11 cellular contexts compared by ENCODE assay signal in the genomic region with DNA sequence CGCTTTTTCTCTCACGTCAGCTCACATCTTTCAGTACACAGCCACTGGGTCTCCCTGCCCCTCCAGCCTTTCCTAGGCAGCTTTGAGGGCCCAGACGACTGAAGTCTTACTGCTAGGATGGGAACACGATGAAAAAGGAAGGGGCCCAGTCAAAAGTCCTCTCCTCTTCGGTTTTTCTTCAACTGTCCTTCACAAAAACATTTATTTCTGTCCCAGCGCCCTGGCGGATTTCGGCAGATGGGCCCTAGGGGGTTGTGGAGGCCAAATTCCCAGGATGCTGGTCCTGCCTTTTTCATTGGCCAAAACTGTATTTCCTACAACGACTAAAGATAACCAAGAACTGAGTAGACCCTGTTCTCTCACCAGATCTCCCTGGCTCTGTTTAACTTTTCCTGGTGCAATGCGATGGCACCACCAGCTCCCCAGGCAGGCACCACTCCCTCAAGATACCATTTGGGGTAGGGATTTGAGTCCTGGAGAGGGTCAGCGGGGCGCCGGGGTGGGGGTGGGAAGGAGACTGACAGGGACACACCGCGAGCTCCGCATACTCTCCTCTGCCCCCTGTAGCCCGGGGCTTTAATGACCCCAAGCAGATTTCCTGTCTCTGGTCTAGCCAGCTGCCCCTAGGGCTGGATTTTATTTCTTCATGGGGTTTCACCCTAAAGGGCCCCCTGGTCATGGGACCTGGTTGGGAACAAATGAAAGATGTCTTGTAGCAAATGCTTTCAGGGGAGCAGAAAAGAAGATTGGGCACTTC. TPM values are rescaled to one million over a fixed set of nuclear protein-coding genes. Genes with fewer than 3 reads are reported as not detected.
DNase-seq lines count a peak whose midpoint lies in the region; ATAC-seq and TF ChIP-seq lines count a peak whose summit lies in the region.
"Had no signal": no experiment of that assay in that cellular context is flagged by ENCODE, and none has a peak within 500 bp of the region (broad histone marks: within the 10 kb centered on the region; RNA-seq: fewer than 3 reads in every experiment).

No MANE protein-coding gene starts in this region.

- H3K4me1 Mint-ChIP-seq in activated CD8-positive, alpha-beta T cell treated with anti-CD3 and anti-CD28 coated beads for 36 hours (ENCODE audit: low read depth) = peaks cover 14% of the 10 kb centered on the region

- in situ Hi-C loops in GM13976 (cut with MboI; ENCODE audit: low sequenced_read_pairs, unreplicated experiment) = no loop called here

- H3K79me2 ChIP-seq in smooth muscle cell (ENCODE audit: low read depth) = no peaks in the 10 kb centered on the region

- no peaks in the 10 kb centered on the region for H4K20me1 ChIP-seq in smooth muscle cell (ENCODE audit: low read depth)

- H3K4me1 ChIP-seq in heart right ventricle = peaks cover 0 to 45% (median 35%) of the 10 kb centered on the region in 9 donors
- H3K4me1 ChIP-seq in smooth muscle cell (ENCODE audit: low read depth) = peaks cover 25% of the 10 kb centered on the region

- H3K27me3 Mint-ChIP-seq in activated CD8-positive, alpha-beta T cell treated with anti-CD3 and anti-CD28 coated beads for 36 hours = peaks cover 78% of the 10 kb centered on the region

- peak overlapping the region; percentile 44 for H3K4me3 Mint-ChIP-seq in activated CD8-positive, alpha-beta T cell treated with anti-CD3 and anti-CD28 coated beads for 36 hours

- H3K27ac Mint-ChIP-seq in activated CD8-positive, alpha-beta T cell treated with anti-CD3 and anti-CD28 coated beads for 36 hours = no peak overlapping the region

- CTCF ChIA-PET in activated CD8-positive, alpha-beta T cell treated with anti-CD3 and anti-CD28 coated beads for 36 hours (lab: Charles Lee) = interaction anchor here (0.8 to 2.3 kb wide), 5 partner anchors 12 to 522 kb away, joined by 3 to 10 read pairs (median 4); no protein-coding TSS in a partner anchor

- peak overlapping the region; percentile 89 for H3K4me2 ChIP-seq in smooth muscle cell

- H3K4me3 ChIP-seq in heart right ventricle (peak overlapping the region in 9 of 10 donors; percentile 2 to 50 (median 30)), smooth muscle cell (peak overlapping the region; percentile 49)

- no peaks in the 10 kb centered on the region for H3K36me3 ChIP-seq in heart right ventricle
- H3K36me3 ChIP-seq in smooth muscle cell (ENCODE audit: low read depth) = no peaks in the 10 kb centered on the region

- no peak for ATAC-seq in activated CD8-positive, alpha-beta T cell treated with anti-CD3 and anti-CD28 coated beads for 36 hours
- ATAC-seq in heart right ventricle (peak in 3 of 8 donors; percentile 24 to 38 (median 27)), HG03565 (IDR thresholded peaks at IDR 0.05; ENCODE audit: unreplicated experiment) (no peak), HG03460 (IDR thresholded peaks at IDR 0.05; ENCODE audit: unreplicated experiment) (no peak)

- DNase-seq in GM13976 (ENCODE audit: low spot score) = peak; percentile 32
- no peak for DNase-seq in activated CD8-positive, alpha-beta T cell treated with anti-CD3 and anti-CD28 coated beads for 36 hours
- no peak for DNase-seq in heart right ventricle
- DNase-seq in smooth muscle cell (lab: John Stamatoyannopoulos, UW; ENCODE audit: unreplicated experiment) = no peak
- no peak for DNase-seq in HK-2 (ENCODE audit: unreplicated experiment)
- no peak for DNase-seq in ecto neural progenitor cell (ENCODE audit: low spot score)

- H3F3A ChIP-seq in smooth muscle cell (ENCODE audit: low read depth) = no peaks in the 10 kb centered on the region

- intact Hi-C loops in activated CD8-positive, alpha-beta T cell treated with anti-CD3 and anti-CD28 coated beads for 36 hours (cut with micrococcal nuclease) = loop anchor here (5.0 kb wide), 1 partner anchor 70 kb away; no protein-coding TSS in a partner anchor
- intact Hi-C loops in heart right ventricle (cut with DNase I) = no loop called here

- H2AFZ ChIP-seq in smooth muscle cell (ENCODE audit: low read depth) = peak overlapping the region; percentile 79

- no peaks in the 10 kb centered on the region for H3K36me3 Mint-ChIP-seq in activated CD8-positive, alpha-beta T cell treated with anti-CD3 and anti-CD28 coated beads for 36 hours (ENCODE audit: low read depth)

- H3K9ac ChIP-seq in smooth muscle cell (ENCODE audit: low read depth) = no peak overlapping the region

- no peaks in the 10 kb centered on the region for H3K9me3 Mint-ChIP-seq in activated CD8-positive, alpha-beta T cell treated with anti-CD3 and anti-CD28 coated beads for 36 hours

- H3K9me3 ChIP-seq in heart right ventricle (no peaks in the 10 kb centered on the region), smooth muscle cell (replicated peaks; ENCODE audit: low read depth) (no peaks in the 10 kb centered on the region)

- TF ChIP-seq CTCF in GM13976 (IDR thresholded peaks at IDR 0.05; ENCODE audit: borderline replicate concordance, control extremely low read depth, extremely low read depth, insufficient read depth, missing control alignments) (no peak), heart right ventricle (IDR thresholded peaks at IDR 0.05) (no peak), smooth muscle cell (IDR thresholded peaks at IDR 0.05; ENCODE audit: borderline replicate concordance, insufficient read depth, poor library complexity, severe bottlenecking) (no peak)
- TF ChIP-seq CTCF in activated CD8-positive, alpha-beta T cell treated with anti-CD3 and anti-CD28 coated beads for 36 hours (IDR thresholded peaks at IDR 0.05) = peak; percentile 4

- POLR2A ChIA-PET in activated CD8-positive, alpha-beta T cell treated with anti-CD3 and anti-CD28 coated beads for 36 hours (lab: Charles Lee) = no interaction called here

- peaks cover 21 to 100% (median 100%) of the 10 kb centered on the region in 7 donors for H3K27me3 ChIP-seq in heart right ventricle
- H3K27me3 ChIP-seq in smooth muscle cell (ENCODE audit: low read depth) = peaks cover 100% of the 10 kb centered on the region

- H3K27ac ChIP-seq in heart right ventricle = peak overlapping the region in 1 of 10 donors; percentile 28
- no peak overlapping the region for H3K27ac ChIP-seq in smooth muscle cell (ENCODE audit: low read depth)
- H3K27ac ChIP-seq: RWPE1 had no signal

- 15 to 17% methylated on average over 17 of the region's 17 CpGs for WGBS in heart right ventricle, 2 donors
- 8% methylated on average over 17 of the region's 17 CpGs for WGBS in smooth muscle cell (ENCODE audit: low lambda C conversion rate)

RNA-seq across cellular contexts. Expression of a gene that starts 7.4 kb away (rescaled TPM):
- total RNA-seq in activated CD8-positive, alpha-beta T cell treated with anti-CD3 and anti-CD28 coated beads for 36 hours = not detected
- total RNA-seq in heart right ventricle (under 1 TPM; 0.17 to 0.58 (median 0.37) TPM), smooth muscle cell (0.18 and 2.1 TPM in 2 replicates)
- polyA plus RNA-seq in heart right ventricle (1 to 10 TPM; 1.1 to 1.9 TPM), smooth muscle cell (not detected in 2 replicates)
- total RNA-seq: activated CD8-positive, alpha-beta memory T cell treated with anti-CD3 and anti-CD28 coated beads for 36 hours; mucosa of gallbladder had no signal
